ENCODE assay signal across 1 cellular context in the genomic region with DNA sequence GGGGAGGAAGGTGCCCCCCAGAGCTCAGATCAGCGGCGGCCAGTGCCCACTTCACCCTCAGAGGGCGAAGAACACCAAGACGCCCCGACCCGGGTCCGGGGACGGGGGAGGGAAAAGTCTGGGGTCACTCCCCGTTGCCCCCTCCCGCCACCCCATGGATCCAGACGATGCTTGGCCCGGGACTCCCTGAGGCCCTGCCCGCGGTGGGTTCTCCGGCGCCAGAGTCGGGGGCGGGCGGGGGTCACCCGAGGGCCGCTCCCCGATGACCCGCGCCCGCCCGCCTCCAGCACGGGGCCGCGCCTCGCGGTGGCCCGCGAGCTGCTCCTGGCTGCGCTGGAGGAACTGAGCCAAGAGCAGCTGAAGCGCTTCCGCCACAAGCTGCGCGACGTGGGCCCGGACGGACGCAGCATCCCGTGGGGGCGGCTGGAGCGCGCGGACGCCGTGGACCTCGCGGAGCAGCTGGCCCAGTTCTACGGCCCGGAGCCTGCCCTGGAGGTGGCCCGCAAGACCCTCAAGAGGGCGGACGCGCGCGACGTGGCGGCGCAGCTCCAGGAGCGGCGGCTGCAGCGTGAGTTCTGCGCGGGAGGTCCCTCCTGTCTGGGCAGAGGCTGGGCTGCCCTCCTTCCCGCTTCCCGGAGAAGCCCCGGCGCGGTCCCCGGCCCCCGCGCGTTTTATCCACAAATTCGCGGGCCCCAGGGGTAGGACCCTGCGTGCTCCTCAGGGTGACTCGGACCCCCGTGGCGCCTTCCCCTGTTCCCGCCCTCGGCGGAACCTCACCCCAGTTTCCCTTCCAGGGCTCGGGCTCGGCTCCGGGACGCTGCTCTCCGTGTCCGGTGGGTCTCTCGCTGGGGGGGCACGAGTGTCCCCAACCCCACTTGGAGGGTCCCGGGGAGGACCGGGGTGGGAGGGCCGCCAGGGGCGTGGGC.
TF ChIP-seq lines count a peak whose summit lies in the region.

No MANE protein-coding gene starts in this region.

TF ChIP-seq in SK-N-SH, 30 proteins besides CTCF, POLR2A, EP300 and RAD21 (continued from another document):
- TF ChIP-seq, protein P1, sequence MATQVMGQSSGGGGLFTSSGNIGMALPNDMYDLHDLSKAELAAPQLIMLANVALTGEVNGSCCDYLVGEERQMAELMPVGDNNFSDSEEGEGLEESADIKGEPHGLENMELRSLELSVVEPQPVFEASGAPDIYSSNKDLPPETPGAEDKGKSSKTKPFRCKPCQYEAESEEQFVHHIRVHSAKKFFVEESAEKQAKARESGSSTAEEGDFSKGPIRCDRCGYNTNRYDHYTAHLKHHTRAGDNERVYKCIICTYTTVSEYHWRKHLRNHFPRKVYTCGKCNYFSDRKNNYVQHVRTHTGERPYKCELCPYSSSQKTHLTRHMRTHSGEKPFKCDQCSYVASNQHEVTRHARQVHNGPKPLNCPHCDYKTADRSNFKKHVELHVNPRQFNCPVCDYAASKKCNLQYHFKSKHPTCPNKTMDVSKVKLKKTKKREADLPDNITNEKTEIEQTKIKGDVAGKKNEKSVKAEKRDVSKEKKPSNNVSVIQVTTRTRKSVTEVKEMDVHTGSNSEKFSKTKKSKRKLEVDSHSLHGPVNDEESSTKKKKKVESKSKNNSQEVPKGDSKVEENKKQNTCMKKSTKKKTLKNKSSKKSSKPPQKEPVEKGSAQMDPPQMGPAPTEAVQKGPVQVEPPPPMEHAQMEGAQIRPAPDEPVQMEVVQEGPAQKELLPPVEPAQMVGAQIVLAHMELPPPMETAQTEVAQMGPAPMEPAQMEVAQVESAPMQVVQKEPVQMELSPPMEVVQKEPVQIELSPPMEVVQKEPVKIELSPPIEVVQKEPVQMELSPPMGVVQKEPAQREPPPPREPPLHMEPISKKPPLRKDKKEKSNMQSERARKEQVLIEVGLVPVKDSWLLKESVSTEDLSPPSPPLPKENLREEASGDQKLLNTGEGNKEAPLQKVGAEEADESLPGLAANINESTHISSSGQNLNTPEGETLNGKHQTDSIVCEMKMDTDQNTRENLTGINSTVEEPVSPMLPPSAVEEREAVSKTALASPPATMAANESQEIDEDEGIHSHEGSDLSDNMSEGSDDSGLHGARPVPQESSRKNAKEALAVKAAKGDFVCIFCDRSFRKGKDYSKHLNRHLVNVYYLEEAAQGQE (IDR thresholded peaks at IDR 0.05; ENCODE audit: low read depth, low read length) = no peak
- TF ChIP-seq, protein P2, sequence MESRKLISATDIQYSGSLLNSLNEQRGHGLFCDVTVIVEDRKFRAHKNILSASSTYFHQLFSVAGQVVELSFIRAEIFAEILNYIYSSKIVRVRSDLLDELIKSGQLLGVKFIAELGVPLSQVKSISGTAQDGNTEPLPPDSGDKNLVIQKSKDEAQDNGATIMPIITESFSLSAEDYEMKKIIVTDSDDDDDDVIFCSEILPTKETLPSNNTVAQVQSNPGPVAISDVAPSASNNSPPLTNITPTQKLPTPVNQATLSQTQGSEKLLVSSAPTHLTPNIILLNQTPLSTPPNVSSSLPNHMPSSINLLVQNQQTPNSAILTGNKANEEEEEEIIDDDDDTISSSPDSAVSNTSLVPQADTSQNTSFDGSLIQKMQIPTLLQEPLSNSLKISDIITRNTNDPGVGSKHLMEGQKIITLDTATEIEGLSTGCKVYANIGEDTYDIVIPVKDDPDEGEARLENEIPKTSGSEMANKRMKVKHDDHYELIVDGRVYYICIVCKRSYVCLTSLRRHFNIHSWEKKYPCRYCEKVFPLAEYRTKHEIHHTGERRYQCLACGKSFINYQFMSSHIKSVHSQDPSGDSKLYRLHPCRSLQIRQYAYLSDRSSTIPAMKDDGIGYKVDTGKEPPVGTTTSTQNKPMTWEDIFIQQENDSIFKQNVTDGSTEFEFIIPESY (IDR thresholded peaks at IDR 0.05; ENCODE audit: borderline replicate concordance, low read depth) = no peak
- TF ChIP-seq RXRA (IDR thresholded peaks at IDR 0.05; ENCODE audit: borderline replicate concordance, low read depth) (no peak), MEF2A (IDR thresholded peaks at IDR 0.05; ENCODE audit: borderline replicate concordance, low read depth) (no peak), NFIC (IDR thresholded peaks at IDR 0.05; ENCODE audit: borderline replicate concordance) (no peak)
- TF ChIP-seq, protein P3, sequence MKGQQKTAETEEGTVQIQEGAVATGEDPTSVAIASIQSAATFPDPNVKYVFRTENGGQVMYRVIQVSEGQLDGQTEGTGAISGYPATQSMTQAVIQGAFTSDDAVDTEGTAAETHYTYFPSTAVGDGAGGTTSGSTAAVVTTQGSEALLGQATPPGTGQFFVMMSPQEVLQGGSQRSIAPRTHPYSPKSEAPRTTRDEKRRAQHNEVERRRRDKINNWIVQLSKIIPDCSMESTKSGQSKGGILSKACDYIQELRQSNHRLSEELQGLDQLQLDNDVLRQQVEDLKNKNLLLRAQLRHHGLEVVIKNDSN (IDR thresholded peaks at IDR 0.05; ENCODE audit: borderline replicate concordance, low read depth) = no peak
